In genomic region chr4:174835536-174835935, GRCh38 we compare ENCODE assay signal across 24 cellular contexts. TPM values are rescaled to one million over a fixed set of nuclear protein-coding genes. Genes with fewer than 3 reads are reported as not detected.
"Had no signal": no experiment of that assay in that cellular context is flagged by ENCODE, and none has a peak within 500 bp of the region (broad histone marks: within the 10 kb centered on the region; RNA-seq: fewer than 3 reads in every experiment).

No MANE protein-coding gene starts in this region.

- ATAC-seq: activated CD4-positive, CD25-positive, alpha-beta regulatory T cell treated with anti-CD3 and anti-CD28 coated beads, Interleukin-2, amount 50 U/mL, for 24 hours; activated CD8-positive, alpha-beta T cell treated with anti-CD3 and anti-CD28 coated beads for 36 hours; activated T-cell treated with anti-CD3 and anti-CD28 coated beads, Interleukin-2, amount 50 U/mL, for 72 hours; T-cell had no signal

- H3K27me3 Mint-ChIP-seq: activated naive CD8-positive, alpha-beta T cell treated with anti-CD3 and anti-CD28 coated beads, Interleukin-2, amount 10 ng/mL, durations not matched to agents 7 days and 5 days; central memory CD8-positive, alpha-beta T cell; IgD-negative memory B cell had no signal

- H3K4me3 Mint-ChIP-seq: activated CD8-positive, alpha-beta T cell treated with anti-CD3 and anti-CD28 coated beads for 36 hours; activated naive CD8-positive, alpha-beta T cell treated with anti-CD3 and anti-CD28 coated beads, Interleukin-2, amount 10 ng/mL, durations not matched to agents 7 days and 5 days; activated T-cell treated with anti-CD3 and anti-CD28 coated beads, Interleukin-2, amount 50 U/mL, for 72 hours; central memory CD8-positive, alpha-beta T cell; IgD-negative memory B cell; T-cell had no signal

- H3K4me3 ChIP-seq: adrenal gland, PC-9 had no signal

- H3K36me3 Mint-ChIP-seq: activated naive CD8-positive, alpha-beta T cell treated with anti-CD3 and anti-CD28 coated beads, Interleukin-2, amount 10 ng/mL, durations not matched to agents 7 days and 5 days; IgD-negative memory B cell; T-cell had no signal

- H3K27ac ChIP-seq: adrenal gland, PC-9 had no signal

- H3K4me1 Mint-ChIP-seq: activated naive CD8-positive, alpha-beta T cell treated with anti-CD3 and anti-CD28 coated beads, Interleukin-2, amount 10 ng/mL, durations not matched to agents 7 days and 5 days; central memory CD8-positive, alpha-beta T cell; IgD-negative memory B cell; T-cell had no signal

- H3K4me2 ChIP-seq: PC-9 had no signal

- H3K36me3 ChIP-seq: adrenal gland had no signal

- DNase-seq: activated CD4-positive, alpha-beta T cell treated with anti-CD3 and anti-CD28 coated beads for 4 hours; activated CD8-positive, alpha-beta memory T cell treated with anti-CD3 and anti-CD28 coated beads, Interleukin-2, amount 50 U/mL, for 4 hours; activated CD8-positive, alpha-beta T cell treated with anti-CD3 and anti-CD28 coated beads for 36 hours; activated naive CD4-positive, alpha-beta T cell treated with anti-CD3 and anti-CD28 coated beads, Interleukin-2, amount 50 U/mL, for 16 hours; activated naive CD8-positive, alpha-beta T cell treated with anti-CD3 and anti-CD28 coated beads, Interleukin-2, amount 10 ng/mL, durations not matched to agents 7 days and 5 days; activated T-cell treated with anti-CD3 and anti-CD28 coated beads, Interleukin-2, amount 50 U/mL, for 72 hours; adrenal gland; anterior cingulate cortex; KG1; NCI-H1105 treated with DMSO at 0.1 percent for 48 hours; NCI-H1436 treated with DMSO at 0.1 percent for 48 hours; NCI-H187; NCI-H2081; NCI-H524; PC-9; SIG-M5; T-cell; T-helper 2 cell; T1000 had no signal

- H3K27ac Mint-ChIP-seq: activated CD8-positive, alpha-beta T cell treated with anti-CD3 and anti-CD28 coated beads for 36 hours; activated naive CD8-positive, alpha-beta T cell treated with anti-CD3 and anti-CD28 coated beads, Interleukin-2, amount 10 ng/mL, durations not matched to agents 7 days and 5 days; activated T-cell treated with anti-CD3 and anti-CD28 coated beads, Interleukin-2, amount 50 U/mL, for 72 hours; activated T-helper 2 cell treated with anti-CD3 and anti-CD28 coated beads, Interferon-gamma antibody, Interleukin-2, Interleukin-4, amounts not matched to agents 10 μg/mL and 5 μg/mL and 100 μg/mL, durations not matched to agents 14 hours and 24 hours and 36 hours; IgD-negative memory B cell; T-cell had no signal

- H3K9me3 Mint-ChIP-seq: activated naive CD8-positive, alpha-beta T cell treated with anti-CD3 and anti-CD28 coated beads, Interleukin-2, amount 10 ng/mL, durations not matched to agents 7 days and 5 days; activated T-helper 2 cell treated with anti-CD3 and anti-CD28 coated beads, Interferon-gamma antibody, Interleukin-2, Interleukin-4, amounts not matched to agents 10 μg/mL and 5 μg/mL and 100 μg/mL, durations not matched to agents 14 hours and 24 hours and 36 hours had no signal

- H3K27me3 ChIP-seq: adrenal gland had no signal

- H3K4me1 ChIP-seq: adrenal gland had no signal

- H3K9me3 ChIP-seq: adrenal gland had no signal

- H2AFZ ChIP-seq: PC-9 had no signal

RNA-seq across cellular contexts. Expression of gene GLRA3, which starts 6.5 kb away (rescaled TPM):
- total RNA-seq: activated CD8-positive, alpha-beta T cell treated with anti-CD3 and anti-CD28 coated beads for 36 hours; activated naive CD8-positive, alpha-beta T cell treated with anti-CD3 and anti-CD28 coated beads, Interleukin-2, amount 10 ng/mL, durations not matched to agents 7 days and 5 days; activated T-cell treated with anti-CD3 and anti-CD28 coated beads, Interleukin-2, amount 50 U/mL, for 72 hours; activated T-helper 2 cell treated with anti-CD3 and anti-CD28 coated beads, Interferon-gamma antibody, Interleukin-2, Interleukin-4, amounts not matched to agents 10 μg/mL and 5 μg/mL and 100 μg/mL, durations not matched to agents 14 hours and 24 hours and 36 hours; RPMI7951; T-cell had no signal
